In genomic region chr6:90573624-90574023, GRCh38 we compare ENCODE assay signal across 20 cellular contexts.
"Had no signal": no experiment of that assay in that cellular context is flagged by ENCODE, and none has a peak within 500 bp of the region (broad histone marks: within the 10 kb centered on the region; RNA-seq: fewer than 3 reads in every experiment).

No MANE protein-coding gene starts in this region.

- H3K9me3 ChIP-seq: esophagus squamous epithelium, lower lobe of right lung, prostate gland, right atrium auricular region, testis, tibial artery, upper lobe of left lung had no signal

- H3K4me3 ChIP-seq: esophagus squamous epithelium, lower lobe of right lung, prostate gland, right atrium auricular region, testis, tibial artery, upper lobe of left lung had no signal

- H3K4me1 ChIP-seq: lower lobe of right lung, prostate gland, right atrium auricular region, testis, tibial artery had no signal

- H3K27ac ChIP-seq: esophagus squamous epithelium, lower lobe of right lung, prostate gland, right atrium auricular region, testis, tibial artery, upper lobe of left lung had no signal

- DNase-seq: cortex of kidney; effector memory CD8-positive, alpha-beta T cell; erythroblast; esophagus squamous epithelium; left ventricle myocardium superior; lower lobe of right lung; naive thymus-derived CD8-positive, alpha-beta T cell; nephron progenitor cell; nucleus accumbens; stimulated activated CD4-positive, alpha-beta T cell treated with anti-CD3 and anti-CD28 coated beads, Interleukin-2, amount 100 ng/mL, for 24 hours; stimulated activated CD4-positive, alpha-beta T cell treated with anti-CD3 and anti-CD28 coated beads, Interleukin-4, amount 100 ng/mL, for 24 hours; stimulated activated naive CD8-positive, alpha-beta T cell treated with anti-CD3 and anti-CD28 coated beads, Interleukin-15, Interleukin-2, amounts not matched to agents 100 U/mL and 50 U/mL, for 24 hours; substantia nigra; testis; tibial artery; upper lobe of left lung had no signal

- H3K27me3 ChIP-seq: esophagus squamous epithelium, right atrium auricular region, testis, tibial artery, upper lobe of left lung had no signal

- H3K36me3 ChIP-seq: prostate gland had no signal

- ATAC-seq: effector memory CD8-positive, alpha-beta T cell; left ventricle myocardium superior; lower lobe of right lung; naive thymus-derived CD8-positive, alpha-beta T cell; sciatic nerve; stimulated activated memory B cell treated with anti-CD40 and anti-IgM and Interleukin-4, amounts not matched to agents 10 μg/mL and 1 μg/mL and 100 μg/mL, for 72 hours; stimulated activated naive CD8-positive, alpha-beta T cell treated with anti-CD3 and anti-CD28 coated beads, Interleukin-15, Interleukin-2, amounts not matched to agents 100 U/mL and 50 U/mL, for 24 hours had no signal
